1 cellular context compared by ENCODE assay signal in genomic region chr5:58314356-58315045, GRCh38.
TF ChIP-seq lines count a peak whose summit lies in the region.

No MANE protein-coding gene starts in this region.

TF ChIP-seq in GM23338, 12 proteins besides CTCF, POLR2A, EP300 and RAD21 (continued from another document):
- TF ChIP-seq ZNF462 (CRISPR knock-in tag; IDR thresholded peaks at IDR 0.05) = no peak
